Comparison of ENCODE assay signal across 24 cellular contexts in the genomic region with DNA sequence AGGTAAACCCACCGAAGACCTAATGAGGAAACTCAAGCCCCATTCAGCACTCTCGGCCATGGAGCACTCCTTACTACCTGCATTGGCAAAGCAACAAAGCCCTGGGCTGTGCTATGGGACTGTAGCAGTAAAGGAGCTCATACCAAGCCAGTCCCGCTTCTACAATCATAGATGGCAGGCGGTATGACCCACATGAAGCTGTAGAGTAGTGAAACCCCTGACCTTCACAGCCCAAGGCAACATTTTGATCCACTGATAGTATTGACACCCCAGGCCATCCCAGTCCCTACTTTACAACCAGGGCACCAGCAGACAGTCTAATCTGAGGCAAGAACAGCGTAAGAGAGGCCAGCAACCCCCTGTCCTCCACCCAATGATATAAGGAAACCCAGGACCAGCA. TPM values are rescaled to one million over a fixed set of nuclear protein-coding genes. Genes with fewer than 3 reads are reported as not detected.
"Had no signal": no experiment of that assay in that cellular context is flagged by ENCODE, and none has a peak within 500 bp of the region (broad histone marks: within the 10 kb centered on the region; RNA-seq: fewer than 3 reads in every experiment).

No MANE protein-coding gene starts in this region.

- H3K27me3 Mint-ChIP-seq: activated CD4-positive, alpha-beta T cell treated with anti-CD3 and anti-CD28 coated beads, Interleukin-2, amount 10 ng/mL, durations not matched to agents 7 days and 5 days; brain had no signal

- H3K27ac Mint-ChIP-seq: activated CD4-positive, alpha-beta T cell treated with anti-CD3 and anti-CD28 coated beads, Interleukin-2, amount 10 ng/mL, durations not matched to agents 7 days and 5 days; brain; mesothelial cell of epicardium; natural killer cell; T-helper 1 cell treated with Interleukin-12 subunit alpha and Interleukin-12 subunit beta and Interleukin-4 antibody, amounts not matched to agents 30 μg/mL and 1 μg/mL, for 36 hours had no signal

- H3K4me1 Mint-ChIP-seq: brain, mesothelial cell of epicardium had no signal

- DNase-seq: activated CD4-positive, alpha-beta T cell treated with anti-CD3 and anti-CD28 coated beads, Interleukin-2, amount 10 ng/mL, durations not matched to agents 7 days and 5 days; activated CD8-positive, alpha-beta memory T cell treated with anti-CD3 and anti-CD28 coated beads, Interleukin-2, amount 50 U/mL, for 4 hours; aorta; caudate nucleus; dermis blood vessel endothelial cell; effector CD8-positive, alpha-beta T cell; glutamatergic neuron; hippocampal formation; kidney glomerular epithelial cell; left lung; natural killer cell; stimulated activated CD4-positive, alpha-beta T cell treated with anti-CD3 and anti-CD28 coated beads, Interleukin-2, amount 100 ng/mL, for 48 hours; stimulated activated CD8-positive, alpha-beta memory T cell treated with anti-CD3 and anti-CD28 coated beads, Interleukin-4, amount 100 ng/mL, for 48 hours; stimulated activated naive CD4-positive, alpha-beta T cell treated with Interleukin-2 at 50 U/mL for 16 hours; substantia nigra; tibial artery had no signal

- H3K9me3 ChIP-seq: left lung, prostate gland, tibial artery had no signal

- ATAC-seq: esophagus mucosa, left lung had no signal

- H3K4me3 Mint-ChIP-seq: activated CD4-positive, alpha-beta T cell treated with anti-CD3 and anti-CD28 coated beads, Interleukin-2, amount 10 ng/mL, durations not matched to agents 7 days and 5 days; brain; mesothelial cell of epicardium; natural killer cell; T-helper 1 cell treated with Interleukin-12 subunit alpha and Interleukin-12 subunit beta and Interleukin-4 antibody, amounts not matched to agents 30 μg/mL and 1 μg/mL, for 36 hours had no signal

RNA-seq across cellular contexts. Expression of gene STAP1, which starts 38.4 kb away (rescaled TPM):
- total RNA-seq: dermis blood vessel endothelial cell, frontal cortex, lung microvascular endothelial cell, mesothelial cell of epicardium, osteocyte had no signal
